1 cellular context compared by ENCODE assay signal in genomic region chr19:51472607-51473006, GRCh38.
TF ChIP-seq lines count a peak whose summit lies in the region.

No MANE protein-coding gene starts in this region.

TF ChIP-seq in K562, 482 proteins besides CTCF, POLR2A, EP300 and RAD21:
- no peak for TF ChIP-seq ZNF140 (CRISPR knock-in tag; IDR thresholded peaks at IDR 0.05)
- peak; percentile 45; the same call in 1 of the 2 replicates for TF ChIP-seq BACH1 (tag; IDR thresholded peaks at IDR 0.05)
- TF ChIP-seq CHCHD3 (CRISPR knock-in tag; IDR thresholded peaks at IDR 0.05), result no peak
- 0 out of 2 replicates have a peak, but pooled peaks have one; percentile 7 for TF ChIP-seq SMAD4 (CRISPR knock-in tag; conservative IDR thresholded peaks at IDR 0.05)
- TF ChIP-seq, protein P1, sequence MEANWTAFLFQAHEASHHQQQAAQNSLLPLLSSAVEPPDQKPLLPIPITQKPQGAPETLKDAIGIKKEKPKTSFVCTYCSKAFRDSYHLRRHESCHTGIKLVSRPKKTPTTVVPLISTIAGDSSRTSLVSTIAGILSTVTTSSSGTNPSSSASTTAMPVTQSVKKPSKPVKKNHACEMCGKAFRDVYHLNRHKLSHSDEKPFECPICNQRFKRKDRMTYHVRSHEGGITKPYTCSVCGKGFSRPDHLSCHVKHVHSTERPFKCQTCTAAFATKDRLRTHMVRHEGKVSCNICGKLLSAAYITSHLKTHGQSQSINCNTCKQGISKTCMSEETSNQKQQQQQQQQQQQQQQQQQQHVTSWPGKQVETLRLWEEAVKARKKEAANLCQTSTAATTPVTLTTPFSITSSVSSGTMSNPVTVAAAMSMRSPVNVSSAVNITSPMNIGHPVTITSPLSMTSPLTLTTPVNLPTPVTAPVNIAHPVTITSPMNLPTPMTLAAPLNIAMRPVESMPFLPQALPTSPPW (CRISPR knock-in tag; IDR thresholded peaks at IDR 0.05), result 0 out of 2 replicates have a peak, but pooled peaks have one; percentile 16
- no peak for TF ChIP-seq CEBPG (CRISPR knock-in tag; IDR thresholded peaks at IDR 0.05)
- 0 out of 4 replicates have a peak, but pooled peaks of 1 of the 2 experiments have one; percentile 31 for TF ChIP-seq CEBPG (tag; conservative IDR thresholded peaks at IDR 0.05 in 1 of 2, IDR thresholded peaks at IDR 0.05 in 1 of 2)
- no peak for TF ChIP-seq CCAR2 (IDR thresholded peaks at IDR 0.05; ENCODE audit: low read depth, low read length)
- peak; percentile 58; the same call in 1 of the 2 replicates for TF ChIP-seq CEBPB (tag; IDR thresholded peaks at IDR 0.05)
- TF ChIP-seq FOSL1 (tag; conservative IDR thresholded peaks at IDR 0.05), result 0 out of 2 replicates have a peak, but pooled peaks have one; percentile 15
- no peak for TF ChIP-seq THRAP3 (IDR thresholded peaks at IDR 0.05; ENCODE audit: borderline replicate concordance)
